8 cellular contexts compared by ENCODE assay signal in the genomic region with DNA sequence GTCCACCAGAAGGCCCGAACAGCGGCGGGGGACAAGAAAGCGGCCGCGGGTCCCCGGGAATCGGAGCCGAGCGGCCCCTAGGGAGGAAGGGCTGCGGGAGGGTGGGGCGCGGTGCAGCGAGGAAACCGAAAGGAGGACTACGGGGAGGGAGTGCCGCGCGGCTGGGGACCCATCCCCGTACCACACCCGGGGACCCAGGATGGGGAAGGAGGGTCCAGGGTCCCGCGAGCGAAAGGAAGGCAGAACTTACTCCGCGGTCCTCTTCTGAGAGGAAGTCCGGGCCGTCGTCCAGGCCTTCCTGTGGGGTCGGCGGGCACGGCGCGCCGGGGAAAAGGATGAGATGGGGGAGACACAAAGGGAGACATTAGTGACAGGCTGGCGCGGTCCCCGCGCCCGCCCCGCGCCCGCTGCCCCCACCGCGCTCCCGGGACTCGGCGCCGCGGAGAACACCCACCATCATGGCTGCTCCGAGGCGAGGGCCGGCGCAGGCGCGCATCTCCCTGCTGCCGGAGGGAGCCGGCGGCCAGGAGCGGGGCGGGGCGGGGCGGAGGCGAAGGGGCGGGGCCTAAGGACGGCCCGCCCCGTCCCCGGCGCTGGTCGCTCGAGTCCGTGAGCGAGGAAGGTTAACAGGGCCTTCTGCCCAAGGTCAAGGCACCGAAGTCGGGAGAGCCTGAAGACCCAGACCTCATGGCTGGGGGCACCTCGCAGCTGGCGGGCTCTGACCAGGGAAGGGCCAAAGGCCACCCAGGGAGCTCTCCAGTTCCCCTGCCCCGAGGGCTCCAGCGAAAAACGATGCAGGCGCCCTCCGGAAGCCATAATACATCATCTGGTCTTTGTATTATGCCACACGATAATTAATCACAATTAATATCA. TPM values are rescaled to one million over a fixed set of nuclear protein-coding genes. Genes with fewer than 3 reads are reported as not detected.
DNase-seq lines count a peak whose midpoint lies in the region; ATAC-seq and TF ChIP-seq lines count a peak whose summit lies in the region.

A gene (minus strand): TSS at position 492 of the 873 bp plus-strand sequence. CDS start 32 bp downstream, at position 460.

- peak within 1 kb of the TSS; percentile 95 for H3K4me3 ChIP-seq in AG10803 (ENCODE audit: low read length)

- DNase-seq in AG10803 (ENCODE audit: low read depth) (peak; percentile 70), NCI-H345 (lab: John Stamatoyannopoulos, UW) (peak; percentile 91), cortex of kidney (lab: John Stamatoyannopoulos, UW) (peak; percentile 69), left kidney (ENCODE audit: low read depth, low spot score) (peak; percentile 93)
- peak; percentile 83 for DNase-seq in activated CD4-positive, alpha-beta T cell treated with anti-CD3 and anti-CD28 coated beads, Interleukin-2, amount 10 ng/mL, durations not matched to agents 7 days and 5 days
- peak; percentile 79 to 83 for DNase-seq in stimulated activated CD4-positive, alpha-beta T cell treated with anti-CD3 and anti-CD28 coated beads, Interleukin-2, amount 100 ng/mL, for 24 hours

- TF ChIP-seq CTCF in AG10803 (conservative IDR thresholded peaks at IDR 0.05; ENCODE audit: low read length): no peak

- H3K9me3 Mint-ChIP-seq in activated CD4-positive, alpha-beta T cell treated with anti-CD3 and anti-CD28 coated beads, Interleukin-2, amount 10 ng/mL, durations not matched to agents 7 days and 5 days: no peaks in the 10 kb centered on the region

- H3K27ac Mint-ChIP-seq in activated CD4-positive, alpha-beta T cell treated with anti-CD3 and anti-CD28 coated beads, Interleukin-2, amount 10 ng/mL, durations not matched to agents 7 days and 5 days: peak within 1 kb of the TSS; percentile 87

- peak; percentile 80 for ATAC-seq in GM18870 (IDR thresholded peaks at IDR 0.05; ENCODE audit: unreplicated experiment)
- peak; percentile 96 for ATAC-seq in HG03108 (IDR thresholded peaks at IDR 0.05; ENCODE audit: unreplicated experiment)

- peaks cover 32% of the 10 kb centered on the region for H3K4me1 Mint-ChIP-seq in activated CD4-positive, alpha-beta T cell treated with anti-CD3 and anti-CD28 coated beads, Interleukin-2, amount 10 ng/mL, durations not matched to agents 7 days and 5 days

- POLR2A ChIA-PET in activated CD4-positive, alpha-beta T cell treated with anti-CD3 and anti-CD28 coated beads, Interleukin-2, amount 10 ng/mL, durations not matched to agents 7 days and 5 days (lab: Charles Lee): no interaction called here

- H3K4me3 Mint-ChIP-seq in activated CD4-positive, alpha-beta T cell treated with anti-CD3 and anti-CD28 coated beads, Interleukin-2, amount 10 ng/mL, durations not matched to agents 7 days and 5 days: peak within 1 kb of the TSS; percentile 85

- CTCF ChIA-PET in activated CD4-positive, alpha-beta T cell treated with anti-CD3 and anti-CD28 coated beads, Interleukin-2, amount 10 ng/mL, durations not matched to agents 7 days and 5 days (lab: Charles Lee): no interaction called here

- peaks cover 14% of the 10 kb centered on the region for H3K36me3 Mint-ChIP-seq in activated CD4-positive, alpha-beta T cell treated with anti-CD3 and anti-CD28 coated beads, Interleukin-2, amount 10 ng/mL, durations not matched to agents 7 days and 5 days (ENCODE audit: low read depth)

- H3K27me3 Mint-ChIP-seq in activated CD4-positive, alpha-beta T cell treated with anti-CD3 and anti-CD28 coated beads, Interleukin-2, amount 10 ng/mL, durations not matched to agents 7 days and 5 days: peaks cover 12% of the 10 kb centered on the region

RNA-seq across cellular contexts. Expression of the gene that starts here (rescaled TPM):
- total RNA-seq in activated CD4-positive, alpha-beta T cell treated with anti-CD3 and anti-CD28 coated beads, Interleukin-2, amount 10 ng/mL, durations not matched to agents 7 days and 5 days: 10 to 100 TPM; 81.3 to 83.8 TPM

Comparison
In these comparisons a context has a peak if more than half of its experiments do, and no peak if none do; other contexts are left out.
1. Peak in every context shown above with its lines: DNase-seq, ATAC-seq and H3K4me3 ChIP-seq.